Comparison of ENCODE assay signal across 12 cellular contexts in the genomic region with DNA sequence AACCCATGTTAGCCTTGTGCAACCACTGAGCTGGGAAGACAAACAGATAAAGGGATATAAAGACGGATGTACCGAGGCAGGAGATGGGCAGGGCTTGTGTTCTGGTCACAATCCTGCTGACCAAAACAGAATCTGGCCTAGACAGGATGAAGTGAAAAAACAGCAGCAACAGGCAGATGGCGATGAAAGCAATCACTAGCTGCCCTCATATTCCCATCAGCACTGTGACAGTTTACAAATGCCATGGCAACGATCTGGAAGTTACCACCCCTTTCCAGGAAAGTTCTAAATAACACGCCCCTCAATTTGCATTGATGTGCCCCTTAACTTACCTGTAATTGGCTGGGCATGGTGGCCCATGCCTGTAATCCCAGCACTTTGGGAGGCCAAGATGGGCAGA. TPM values are rescaled to one million over a fixed set of nuclear protein-coding genes. Genes with fewer than 3 reads are reported as not detected.
A peak's percentile ranks its signal among the peaks of the same experiment; 100 is the strongest.
DNase-seq lines count a peak whose midpoint lies in the region; ATAC-seq, FAIRE-seq and TF ChIP-seq lines count a peak whose summit lies in the region.
"Had no signal": no experiment of that assay in that cellular context is flagged by ENCODE, and none has a peak within 500 bp of the region (broad histone marks: within the 10 kb centered on the region; RNA-seq: fewer than 3 reads in every experiment).

No MANE protein-coding gene starts in this region.

- DNase-seq in EL (peak; percentile 21), LNCaP clone FGC (ENCODE audit: low read depth) (peak; percentile 50), brain microvascular endothelial cell (peak; percentile 12), right lobe of liver (no peak), T-helper 1 cell (no peak), NCI-H1092 treated with DMSO at 0.1 percent for 48 hours (lab: John Stamatoyannopoulos, UW) (no peak), D721Med (ENCODE audit: insufficient read length, low spot score) (no peak)
- DNase-seq: heart left ventricle, natural killer cell, NCI-H1417 treated with DMSO at 0.1 percent for 48 hours had no signal

- 25% methylated on average over 4 of the region's 5 CpGs for WGBS in right lobe of liver (ENCODE audit: insufficient coverage, low coverage, low lambda C conversion rate, missing lambda C conversion rate)

- H3K4me3 ChIP-seq in LNCaP clone FGC (ENCODE audit: low read depth, low read length) (no peak overlapping the region), brain microvascular endothelial cell (ENCODE audit: low read depth, low read length) (no peak overlapping the region), right lobe of liver (no peak overlapping the region)
- H3K4me3 ChIP-seq: heart left ventricle, suprapubic skin had no signal

- H3K27ac ChIP-seq in brain microvascular endothelial cell, result no peak overlapping the region
- H3K27ac ChIP-seq in right lobe of liver, result no peak overlapping the region
- H3K27ac ChIP-seq: heart left ventricle, suprapubic skin had no signal

- H3K4me1 ChIP-seq in right lobe of liver, result no peaks in the 10 kb centered on the region
- H3K4me1 ChIP-seq: heart left ventricle, suprapubic skin had no signal

- intact Hi-C loops in right lobe of liver (cut with DNase I), result no loop called here

- H3K9me3 ChIP-seq in right lobe of liver, result no peaks in the 10 kb centered on the region
- H3K9me3 ChIP-seq: heart left ventricle, suprapubic skin had no signal

- no peak for TF ChIP-seq POLR2A in right lobe of liver (IDR thresholded peaks at IDR 0.05)

- H3K36me3 ChIP-seq in brain microvascular endothelial cell (replicated peaks) (no peaks in the 10 kb centered on the region), right lobe of liver (no peaks in the 10 kb centered on the region)
- H3K36me3 ChIP-seq: heart left ventricle, suprapubic skin had no signal

- peak; percentile 27 to 81 (median 67) for ATAC-seq in right lobe of liver
- no peak for ATAC-seq in HG02610 (IDR thresholded peaks at IDR 0.05; ENCODE audit: unreplicated experiment)
- ATAC-seq: heart left ventricle, natural killer cell had no signal

- H3K27me3 ChIP-seq in brain microvascular endothelial cell (replicated peaks) (no peaks in the 10 kb centered on the region), right lobe of liver (no peaks in the 10 kb centered on the region)
- H3K27me3 ChIP-seq: heart left ventricle, suprapubic skin had no signal

- in situ Hi-C loops in brain microvascular endothelial cell (cut with HindIII; ENCODE audit: low pct_ligation_motif_present, low sequenced_read_pairs), result no loop called here

- FAIRE-seq in D721Med (lab: Jason Lieb, UNC), result no peak

- peak; percentile 33; the same call in 1 of the 2 replicates for TF ChIP-seq CTCF in LNCaP clone FGC (IDR thresholded peaks at IDR 0.05; ENCODE audit: control insufficient read depth, extremely low read depth, insufficient read depth)
- no peak for TF ChIP-seq CTCF in brain microvascular endothelial cell (IDR thresholded peaks at IDR 0.05; ENCODE audit: low read depth, low read length, missing control alignments)
- TF ChIP-seq CTCF in right lobe of liver (IDR thresholded peaks at IDR 0.05), result peak in 1 of 4 donors; percentile 10
- TF ChIP-seq CTCF in D721Med (IDR thresholded peaks at IDR 0.05; ENCODE audit: insufficient read depth, missing control alignments), result no peak

RNA-seq across cellular contexts. Expression of gene CD46, which starts 40.6 kb away (rescaled TPM):
- total RNA-seq in right lobe of liver, result 100 to 1,000 TPM in 5 of 6 experiments, 10 to 100 TPM in 1; 99.3 to 133 (median 114) TPM

Comparison
In these comparisons a context has a peak if more than half of its experiments do, and no peak if none do; other contexts are left out.
1. DNase-seq: peak in EL (single experiment), LNCaP clone FGC (single experiment) and brain microvascular endothelial cell (single experiment); none in right lobe of liver (0 of 3), T-helper 1 cell (0 of 5), NCI-H1092 treated with DMSO at 0.1 percent for 48 hours (single experiment) and D721Med (single experiment).